Comparison of ENCODE assay signal across 1 cellular context in genomic region chr2:142930835-142931398, GRCh38.
A peak's percentile ranks its signal among the peaks of the same experiment; 100 is the strongest.
TF ChIP-seq lines count a peak whose summit lies in the region.

No MANE protein-coding gene starts in this region.

TF ChIP-seq in K562, 482 proteins besides CTCF, POLR2A, EP300 and RAD21 (continued from another document and continues in another):
- TF ChIP-seq GTF2F1 (IDR thresholded peaks at IDR 0.05; ENCODE audit: low read depth, low read length) = no peak
- peak; percentile 52; the same call in 1 of the 2 replicates for TF ChIP-seq C11orf30 (IDR thresholded peaks at IDR 0.05; ENCODE audit: low read depth)
- TF ChIP-seq DEAF1 (CRISPR knock-in tag; IDR thresholded peaks at IDR 0.05) = no peak
- peak; percentile 79 for TF ChIP-seq ZBTB40 (IDR thresholded peaks at IDR 0.05)
- no peak for TF ChIP-seq ZBTB40 (CRISPR knock-in tag; IDR thresholded peaks at IDR 0.05)
- TF ChIP-seq ZNF212 (CRISPR knock-in tag; IDR thresholded peaks at IDR 0.05) = no peak
- no peak; the same call in 1 of the 2 replicates for TF ChIP-seq TCF3 (CRISPR knock-in tag; IDR thresholded peaks at IDR 0.05)
- TF ChIP-seq THRAP3 (IDR thresholded peaks at IDR 0.05; ENCODE audit: borderline replicate concordance) = no peak
- TF ChIP-seq SIX5 (IDR thresholded peaks at IDR 0.05; ENCODE audit: borderline replicate concordance in 1 of 2, insufficient read depth in 1 of 2, low read depth in 1 of 2, low read length in 2 of 2) = no peak
- TF ChIP-seq TAF7 (tag; IDR thresholded peaks at IDR 0.05) = 0 out of 2 replicates have a peak, but pooled peaks have one; percentile 8
- TF ChIP-seq COPS2 (conservative IDR thresholded peaks at IDR 0.05) = no peak
- TF ChIP-seq MAZ (CRISPR knock-in tag; conservative IDR thresholded peaks at IDR 0.05 in 1 of 2, IDR thresholded peaks at IDR 0.05 in 1 of 2) = 0 out of 4 replicates have a peak, but pooled peaks of 1 of the 2 experiments have one; percentile 29
- TF ChIP-seq RREB1 (CRISPR knock-in tag; IDR thresholded peaks at IDR 0.05) = no peak
- no peak for TF ChIP-seq RFX1 (IDR thresholded peaks at IDR 0.05)
- TF ChIP-seq STAG1 (CRISPR knock-in tag; IDR thresholded peaks at IDR 0.05; ENCODE audit: borderline replicate concordance) = no peak
- peak; percentile 38; the same call in 1 of the 2 replicates for TF ChIP-seq VEZF1 (CRISPR knock-in tag; IDR thresholded peaks at IDR 0.05)
- TF ChIP-seq ZBTB2 (IDR thresholded peaks at IDR 0.05) = no peak
- TF ChIP-seq DACH1 (IDR thresholded peaks at IDR 0.05; ENCODE audit: partially characterized antibody) = no peak
- no peak for TF ChIP-seq NEUROD1 (IDR thresholded peaks at IDR 0.05; ENCODE audit: borderline replicate concordance, low read depth, low read length, partially characterized antibody)
- no peak for TF ChIP-seq HES1 (IDR thresholded peaks at IDR 0.05; ENCODE audit: low read depth)
- TF ChIP-seq KAT7 (CRISPR knock-in tag; IDR thresholded peaks at IDR 0.05; ENCODE audit: borderline replicate concordance) = 0 out of 2 replicates have a peak, but pooled peaks have one; percentile 12
- 0 out of 2 replicates have a peak, but pooled peaks have one; percentile 16 for TF ChIP-seq MYC (IDR thresholded peaks at IDR 0.05; ENCODE audit: low read depth, low read length)
- no peak for TF ChIP-seq MYC (CRISPR knock-in tag; IDR thresholded peaks at IDR 0.05; ENCODE audit: borderline replicate concordance, low read depth)
- TF ChIP-seq TBP (optimal IDR thresholded peaks at IDR 0.05; ENCODE audit: low read depth, low read length) = peak; percentile 32
- TF ChIP-seq GABPA (tag; conservative IDR thresholded peaks at IDR 0.05; ENCODE audit: low read depth) = peak; percentile 91
- 0 out of 2 replicates have a peak, but pooled peaks have one; percentile 27 for TF ChIP-seq FOSL1 (tag; conservative IDR thresholded peaks at IDR 0.05)
- TF ChIP-seq HDAC1 (IDR thresholded peaks at IDR 0.05) = no peak
- TF ChIP-seq PHF8 (IDR thresholded peaks at IDR 0.05; ENCODE audit: borderline replicate concordance, low read length) = peak; percentile 41; the same call in 1 of the 2 replicates
- no peak for TF ChIP-seq GTF3C2 (IDR thresholded peaks at IDR 0.05; ENCODE audit: borderline replicate concordance, extremely low read depth, insufficient read length)
- TF ChIP-seq BRD4 (IDR thresholded peaks at IDR 0.05) = peak; percentile 84; the same call in 1 of the 2 replicates
- TF ChIP-seq CHCHD3 (CRISPR knock-in tag; IDR thresholded peaks at IDR 0.05) = no peak
